17 cellular contexts compared by ENCODE assay signal in genomic region chr20:21288587-21289370, GRCh38.
"Had no signal": no experiment of that assay in that cellular context is flagged by ENCODE, and none has a peak within 500 bp of the region (broad histone marks: within the 10 kb centered on the region; RNA-seq: fewer than 3 reads in every experiment).

No MANE protein-coding gene starts in this region.

- H3K9me3 Mint-ChIP-seq: natural killer cell treated with Interleukin-12 subunit alpha and Interleukin-12 subunit beta and Interleukin-15 and Interleukin-18, amount 100 ng/mL, for 72 hours had no signal

- H3K4me3 Mint-ChIP-seq: memory B cell; mesothelial cell of epicardium; natural killer cell treated with Interleukin-12 subunit alpha and Interleukin-12 subunit beta and Interleukin-15 and Interleukin-18, amount 100 ng/mL, for 72 hours had no signal

- H3K27me3 ChIP-seq: dorsolateral prefrontal cortex, right atrium auricular region had no signal

- H3K9me3 ChIP-seq: gastrocnemius medialis, lower lobe of right lung had no signal

- H3K27ac ChIP-seq: dorsolateral prefrontal cortex, gastrocnemius medialis, heart right ventricle, left ventricle myocardium inferior, lower lobe of right lung, right atrium auricular region had no signal

- H3K4me3 ChIP-seq: dorsolateral prefrontal cortex, gastrocnemius medialis, heart right ventricle, left ventricle myocardium inferior, lower lobe of right lung, right atrium auricular region, smooth muscle cell had no signal

- H3K4me1 Mint-ChIP-seq: memory B cell, mesothelial cell of epicardium had no signal

- H3K4me1 ChIP-seq: gastrocnemius medialis, heart right ventricle, left ventricle myocardium inferior, lower lobe of right lung, right atrium auricular region had no signal

- H3K36me3 ChIP-seq: gastrocnemius medialis, heart right ventricle, left ventricle myocardium inferior, lower lobe of right lung, right atrium auricular region had no signal

- H3K4me2 ChIP-seq: smooth muscle cell had no signal

- H3K27ac Mint-ChIP-seq: memory B cell; mesothelial cell of epicardium; natural killer cell treated with Interleukin-12 subunit alpha and Interleukin-12 subunit beta and Interleukin-15 and Interleukin-18, amount 100 ng/mL, for 72 hours had no signal

- DNase-seq: cortex of kidney; dorsolateral prefrontal cortex; effector CD8-positive, alpha-beta T cell; gastrocnemius medialis; heart right ventricle; hypothalamus; islet precursor cell; left ventricle myocardium inferior; lower lobe of right lung; stimulated activated CD4-positive, alpha-beta T cell treated with anti-CD3 and anti-CD28 coated beads, Interleukin-2, amount 100 ng/mL, for 48 hours; stimulated activated naive CD4-positive, alpha-beta T cell treated with Interleukin-2 at 50 U/mL for 16 hours; trophoblast cell had no signal

- ATAC-seq: gastrocnemius medialis; heart right ventricle; lower lobe of right lung; natural killer cell treated with Interleukin-12 subunit alpha and Interleukin-12 subunit beta and Interleukin-15 and Interleukin-18, amount 100 ng/mL, for 72 hours had no signal

- H3K36me3 Mint-ChIP-seq: mesothelial cell of epicardium; natural killer cell treated with Interleukin-12 subunit alpha and Interleukin-12 subunit beta and Interleukin-15 and Interleukin-18, amount 100 ng/mL, for 72 hours had no signal
